Comparison of ENCODE assay signal across 12 cellular contexts in the genomic region with DNA sequence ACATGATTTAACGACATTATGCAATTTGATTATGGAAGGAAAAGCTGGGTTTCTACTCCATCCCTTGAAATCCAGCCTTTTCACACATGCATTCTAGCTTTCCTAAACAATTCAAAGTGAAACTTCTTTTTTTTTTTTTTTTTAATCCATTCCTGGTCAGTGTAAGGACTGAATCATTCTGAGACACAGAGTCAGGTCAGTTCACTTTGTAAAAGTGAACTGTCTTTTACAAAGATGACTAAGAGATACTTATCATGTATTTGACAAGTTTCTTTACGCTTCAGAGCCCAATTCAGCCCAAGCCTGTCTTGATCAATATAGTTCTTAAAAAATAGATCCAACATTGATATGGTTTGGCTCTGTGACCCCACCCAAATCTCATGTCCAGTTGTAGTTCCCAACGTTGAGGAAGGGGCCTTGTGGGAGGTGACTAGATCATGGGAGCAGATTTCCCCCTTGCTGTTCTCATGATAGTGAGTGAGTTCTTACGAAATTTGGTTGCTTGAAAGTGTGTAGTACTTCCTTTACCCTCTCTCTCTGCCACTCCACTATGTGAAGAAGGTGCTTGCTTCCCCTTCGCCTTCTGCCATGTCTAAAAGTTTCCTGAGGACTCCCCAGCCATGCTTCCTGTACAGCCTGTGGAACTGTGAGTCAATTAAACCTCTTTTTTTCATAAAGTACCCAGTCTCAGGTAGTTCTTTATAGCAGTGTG.
DNase-seq lines count a peak whose midpoint lies in the region; ATAC-seq and TF ChIP-seq lines count a peak whose summit lies in the region.
"Had no signal": no experiment of that assay in that cellular context is flagged by ENCODE, and none has a peak within 500 bp of the region (broad histone marks: within the 10 kb centered on the region; RNA-seq: fewer than 3 reads in every experiment).

No MANE protein-coding gene starts in this region.

- no peak for TF ChIP-seq RAD21 in SK-N-SH (IDR thresholded peaks at IDR 0.05; ENCODE audit: low read length)

- H3K4me3 Mint-ChIP-seq in CD8-positive, alpha-beta memory T cell: no peak overlapping the region

- DNase-seq in AG09309 (ENCODE audit: low read depth) (peak; percentile 68), SK-N-SH (no peak), fibroblast of lung (ENCODE audit: low read depth in 2 of 2) (peak; percentile 34 to 76), NCI-H345 treated with DMSO at 0.1 percent for 48 hours (lab: John Stamatoyannopoulos, UW; ENCODE audit: unreplicated experiment) (no peak), H4 (ENCODE audit: low spot score) (no peak)
- DNase-seq in stimulated activated CD4-positive, alpha-beta T cell treated with anti-CD3 and anti-CD28 coated beads, Interleukin-12 subunit alpha, Interleukin-12 subunit beta, amount 100 ng/mL, for 4 hours: no peak
- no peak for DNase-seq in CD8-positive, alpha-beta memory T cell
- DNase-seq: anterior cingulate cortex; DMS 273 treated with DMSO at 0.1 percent for 48 hours; stimulated activated CD4-positive, alpha-beta T cell treated with anti-CD3 and anti-CD28 coated beads, Interleukin-2, amount 100 ng/mL, for 48 hours; upper lobe of right lung had no signal

- POLR2A ChIA-PET in SK-N-SH (lab: Yijun Ruan, JAX): no interaction called here
- POLR2A ChIA-PET in CD8-positive, alpha-beta memory T cell (lab: Charles Lee): no interaction called here

- peak overlapping the region in 1 of 8 donors; percentile 26 for H3K27ac Mint-ChIP-seq in CD8-positive, alpha-beta memory T cell

- peaks cover 33% of the 10 kb centered on the region for H3F3A ChIP-seq in SK-N-SH (replicated peaks; ENCODE audit: insufficient read depth)

- H3K4me1 ChIP-seq in SK-N-SH (ENCODE audit: control insufficient read depth in 1 of 2, insufficient read depth in 2 of 2, low read depth in 1 of 2, low read length in 1 of 2) (peaks cover 17 to 43% of the 10 kb centered on the region in 2 experiments), fibroblast of lung (ENCODE audit: control insufficient read depth, extremely low read depth, insufficient read depth, low read length) (peaks cover 15% of the 10 kb centered on the region)
- H3K4me1 ChIP-seq in CD8-positive, alpha-beta memory T cell (ENCODE audit: insufficient read depth, low read length): no peaks in the 10 kb centered on the region

- no peaks in the 10 kb centered on the region for H3K36me3 Mint-ChIP-seq in CD8-positive, alpha-beta memory T cell

- H3K79me2 ChIP-seq in SK-N-SH (ENCODE audit: insufficient read depth) (no peaks in the 10 kb centered on the region), fibroblast of lung (ENCODE audit: control insufficient read depth, insufficient read depth, low read length) (no peaks in the 10 kb centered on the region)

- CTCF ChIA-PET in SK-N-SH (lab: Yijun Ruan, JAX): no interaction called here
- CTCF ChIA-PET in CD8-positive, alpha-beta memory T cell (lab: Charles Lee): no interaction called here

- TF ChIP-seq CTCF in AG09309 (IDR thresholded peaks at IDR 0.05; ENCODE audit: control insufficient read depth, insufficient read depth, low read depth, low read length, missing control alignments): no peak
- no peak for TF ChIP-seq CTCF in SK-N-SH (IDR thresholded peaks at IDR 0.05)
- no peak for TF ChIP-seq CTCF in fibroblast of lung (conservative IDR thresholded peaks at IDR 0.05 in 1 of 2, IDR thresholded peaks at IDR 0.05 in 1 of 2; ENCODE audit: low read depth in 1 of 2, low read length in 2 of 2)

- no peaks in the 10 kb centered on the region for H3K9me2 ChIP-seq in SK-N-SH

- no peaks in the 10 kb centered on the region for H3K9me3 ChIP-seq in SK-N-SH
- H3K9me3 ChIP-seq in fibroblast of lung (ENCODE audit: control insufficient read depth, insufficient read depth, low read depth, low read length): no peaks in the 10 kb centered on the region
- no peaks in the 10 kb centered on the region for H3K9me3 ChIP-seq in CD8-positive, alpha-beta memory T cell (ENCODE audit: low read length)
- H3K9me3 ChIP-seq: upper lobe of right lung had no signal

- peaks cover 8 to 19% of the 10 kb centered on the region in 2 donors for H3K27me3 Mint-ChIP-seq in CD8-positive, alpha-beta memory T cell

- H3K4me2 ChIP-seq in SK-N-SH (peak overlapping the region; percentile 40; the same call in 1 of the 2 replicates), fibroblast of lung (ENCODE audit: extremely low read depth, insufficient read depth, low read length) (no peak overlapping the region)

- peak overlapping the region; percentile 52; the same call in 1 of the 2 replicates for H3K9ac ChIP-seq in SK-N-SH
- no peak overlapping the region for H3K9ac ChIP-seq in fibroblast of lung (ENCODE audit: insufficient read depth, low read length)

- H3K27ac ChIP-seq in SK-N-SH (ENCODE audit: low read depth in 2 of 2, low read length in 1 of 2) (peak overlapping the region; percentile 58 to 83), fibroblast of lung (ENCODE audit: insufficient read depth, low read length) (no peak overlapping the region)
- H3K27ac ChIP-seq in CD8-positive, alpha-beta memory T cell (ENCODE audit: low read depth, low read length): no peak overlapping the region
- H3K27ac ChIP-seq: upper lobe of right lung had no signal

- no peaks in the 10 kb centered on the region for H3K4me1 Mint-ChIP-seq in CD8-positive, alpha-beta memory T cell

- peak; percentile 73 for ATAC-seq in HG03432 (IDR thresholded peaks at IDR 0.05; ENCODE audit: unreplicated experiment)
- ATAC-seq: upper lobe of right lung had no signal

- 41% methylated on average over 5 of the region's 5 CpGs for WGBS in SK-N-SH (ENCODE audit: low lambda C conversion rate)

- H4K20me1 ChIP-seq in SK-N-SH (ENCODE audit: insufficient read depth): no peaks in the 10 kb centered on the region
- H4K20me1 ChIP-seq in fibroblast of lung (ENCODE audit: control insufficient read depth, extremely low read depth, insufficient read depth, low read length): no peaks in the 10 kb centered on the region

- peak; percentile 6 to 86; a peak in 2 of 4 replicates for TF ChIP-seq EP300 in SK-N-SH (IDR thresholded peaks at IDR 0.05; ENCODE audit: borderline replicate concordance in 1 of 2, low read depth in 1 of 2, low read length in 1 of 2)

- H3K27me3 ChIP-seq in SK-N-SH (ENCODE audit: insufficient read depth) (no peaks in the 10 kb centered on the region), fibroblast of lung (ENCODE audit: control insufficient read depth, insufficient read depth, low read length) (no peaks in the 10 kb centered on the region)
- no peaks in the 10 kb centered on the region for H3K27me3 ChIP-seq in CD8-positive, alpha-beta memory T cell (ENCODE audit: insufficient read depth, low read length, poor library complexity, severe bottlenecking)
- H3K27me3 ChIP-seq: upper lobe of right lung had no signal

- H3K4me3 ChIP-seq in AG09309 (ENCODE audit: control insufficient read depth, low read depth, low read length) (no peak overlapping the region), SK-N-SH (ENCODE audit: low read depth in 2 of 2, low read length in 1 of 2) (no peak overlapping the region), fibroblast of lung (replicated peaks in 1 of 4; ENCODE audit: control extremely low read depth in 1 of 4, insufficient read depth in 1 of 4, low read depth in 3 of 4, low read length in 4 of 4) (no peak overlapping the region)
- no peak overlapping the region for H3K4me3 ChIP-seq in CD8-positive, alpha-beta memory T cell (ENCODE audit: low read length)
- H3K4me3 ChIP-seq: upper lobe of right lung had no signal

- no peaks in the 10 kb centered on the region for H3K36me3 ChIP-seq in SK-N-SH (replicated peaks in 1 of 2; ENCODE audit: control insufficient read depth in 1 of 2, insufficient read depth in 2 of 2, low read length in 1 of 2)
- H3K36me3 ChIP-seq in fibroblast of lung (ENCODE audit: control insufficient read depth, insufficient read depth, low read length): no peaks in the 10 kb centered on the region
- no peaks in the 10 kb centered on the region for H3K36me3 ChIP-seq in CD8-positive, alpha-beta memory T cell (ENCODE audit: insufficient read depth, low read length)
- H3K36me3 ChIP-seq: upper lobe of right lung had no signal

- H2AFZ ChIP-seq in SK-N-SH (ENCODE audit: low read depth) (no peak overlapping the region), fibroblast of lung (ENCODE audit: low read length) (no peak overlapping the region)

- no peaks in the 10 kb centered on the region for H3K9me3 Mint-ChIP-seq in CD8-positive, alpha-beta memory T cell

TF ChIP-seq in SK-N-SH, 30 proteins besides CTCF, POLR2A, EP300 and RAD21 (continues in another document):
- TF ChIP-seq SMC3 (IDR thresholded peaks at IDR 0.05; ENCODE audit: low read depth, low read length): no peak
- no peak for TF ChIP-seq FOXJ3 (CRISPR knock-in tag; IDR thresholded peaks at IDR 0.05)
- peak; percentile 94 for TF ChIP-seq TCF12 (IDR thresholded peaks at IDR 0.05)
- peak; percentile 54; the same call in 1 of the 2 replicates for TF ChIP-seq NFIC (IDR thresholded peaks at IDR 0.05; ENCODE audit: borderline replicate concordance)
- TF ChIP-seq TAF1 (IDR thresholded peaks at IDR 0.05; ENCODE audit: borderline replicate concordance, low read depth, low read length): no peak
- no peak for TF ChIP-seq YY1 (IDR thresholded peaks at IDR 0.05; ENCODE audit: low read depth)
- TF ChIP-seq GATA2 (CRISPR knock-in tag; IDR thresholded peaks at IDR 0.05): no peak
- TF ChIP-seq RXRA (IDR thresholded peaks at IDR 0.05; ENCODE audit: borderline replicate concordance, low read depth): peak; percentile 69; the same call in 1 of the 2 replicates
- TF ChIP-seq, protein P1, sequence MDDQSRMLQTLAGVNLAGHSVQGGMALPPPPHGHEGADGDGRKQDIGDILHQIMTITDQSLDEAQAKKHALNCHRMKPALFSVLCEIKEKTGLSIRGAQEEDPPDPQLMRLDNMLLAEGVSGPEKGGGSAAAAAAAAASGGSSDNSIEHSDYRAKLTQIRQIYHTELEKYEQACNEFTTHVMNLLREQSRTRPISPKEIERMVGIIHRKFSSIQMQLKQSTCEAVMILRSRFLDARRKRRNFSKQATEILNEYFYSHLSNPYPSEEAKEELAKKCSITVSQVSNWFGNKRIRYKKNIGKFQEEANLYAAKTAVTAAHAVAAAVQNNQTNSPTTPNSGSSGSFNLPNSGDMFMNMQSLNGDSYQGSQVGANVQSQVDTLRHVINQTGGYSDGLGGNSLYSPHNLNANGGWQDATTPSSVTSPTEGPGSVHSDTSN (IDR thresholded peaks at IDR 0.05): peak; percentile 93
- no peak for TF ChIP-seq EZH2phosphoT487 (IDR thresholded peaks at IDR 0.05; ENCODE audit: borderline replicate concordance, low read depth)
- TF ChIP-seq FOSL2 (IDR thresholded peaks at IDR 0.05; ENCODE audit: borderline replicate concordance, low read depth): peak; percentile 78
- 0 out of 2 replicates have a peak, but pooled peaks have one; percentile 28 for TF ChIP-seq MEF2A (IDR thresholded peaks at IDR 0.05; ENCODE audit: borderline replicate concordance, low read depth)
- peak; percentile 80 for TF ChIP-seq JUND (IDR thresholded peaks at IDR 0.05)
- TF ChIP-seq TEAD4 (IDR thresholded peaks at IDR 0.05; ENCODE audit: borderline replicate concordance, insufficient read depth): peak; percentile 60

Comparison
In these comparisons a context has a peak if more than half of its experiments do, and no peak if none do; other contexts are left out.
1. DNase-seq: peak in AG09309 (single experiment) and fibroblast of lung (2 of 2); none in SK-N-SH (single experiment), NCI-H345 treated with DMSO at 0.1 percent for 48 hours (single experiment), stimulated activated CD4-positive, alpha-beta T cell treated with anti-CD3 and anti-CD28 coated beads, Interleukin-12 subunit alpha, Interleukin-12 subunit beta, amount 100 ng/mL, for 4 hours (single experiment), CD8-positive, alpha-beta memory T cell (0 of 5) and H4 (single experiment).
2. H3K27ac ChIP-seq: peak in SK-N-SH (2 of 2); none in fibroblast of lung (single experiment) and CD8-positive, alpha-beta memory T cell (single experiment).